Comparison of ENCODE assay signal across 1 cellular context in the genomic region with DNA sequence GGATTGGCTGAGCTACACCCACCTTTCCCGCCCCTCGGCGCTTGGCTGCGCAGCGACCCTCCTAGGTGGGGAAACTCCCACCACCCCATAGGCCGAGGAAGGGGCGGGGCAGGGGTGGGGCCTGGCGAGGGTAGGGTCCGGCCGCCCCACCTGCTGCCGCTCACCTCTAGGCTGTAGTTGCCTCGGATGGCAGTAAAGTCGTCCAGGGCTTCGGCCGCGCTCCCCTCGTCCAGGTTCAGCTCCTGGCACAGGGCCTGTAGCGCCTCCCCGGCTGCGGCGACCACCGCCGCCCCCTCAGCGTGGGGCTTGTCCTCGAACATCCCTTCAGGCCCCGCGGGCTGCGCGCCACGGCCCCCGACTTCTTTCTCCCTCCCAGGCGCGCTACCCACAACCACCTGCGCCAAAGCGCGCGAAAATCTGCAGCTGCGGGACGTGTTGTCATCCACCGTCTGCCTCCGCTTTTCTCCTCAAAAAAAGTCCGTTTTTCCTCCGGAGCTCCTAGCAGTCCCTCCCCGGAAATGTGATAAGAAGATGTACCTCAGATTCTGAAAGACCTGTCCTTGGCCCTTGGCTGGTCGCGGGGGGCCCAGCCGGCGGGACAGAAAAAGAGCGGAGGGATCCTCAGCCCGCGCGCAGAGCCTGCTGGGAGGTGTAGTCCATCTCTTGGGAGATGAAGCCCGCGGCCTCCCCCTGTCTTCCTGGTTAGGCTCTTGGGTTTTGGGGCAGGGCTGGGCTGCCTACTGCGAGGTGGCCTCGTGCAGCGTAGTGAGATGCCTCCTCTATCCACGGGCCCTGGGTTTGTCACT.
TF ChIP-seq lines count a peak whose summit lies in the region.

Gene RBL1, minus strand, starts transcription at position 389 of the 806 bp plus-strand sequence. Its CDS starts 69 bp downstream, at position 320.

TF ChIP-seq in HepG2, 621 proteins besides CTCF, POLR2A, EP300 and RAD21 (continued from another document and continues in another):
- TF ChIP-seq, protein P1, sequence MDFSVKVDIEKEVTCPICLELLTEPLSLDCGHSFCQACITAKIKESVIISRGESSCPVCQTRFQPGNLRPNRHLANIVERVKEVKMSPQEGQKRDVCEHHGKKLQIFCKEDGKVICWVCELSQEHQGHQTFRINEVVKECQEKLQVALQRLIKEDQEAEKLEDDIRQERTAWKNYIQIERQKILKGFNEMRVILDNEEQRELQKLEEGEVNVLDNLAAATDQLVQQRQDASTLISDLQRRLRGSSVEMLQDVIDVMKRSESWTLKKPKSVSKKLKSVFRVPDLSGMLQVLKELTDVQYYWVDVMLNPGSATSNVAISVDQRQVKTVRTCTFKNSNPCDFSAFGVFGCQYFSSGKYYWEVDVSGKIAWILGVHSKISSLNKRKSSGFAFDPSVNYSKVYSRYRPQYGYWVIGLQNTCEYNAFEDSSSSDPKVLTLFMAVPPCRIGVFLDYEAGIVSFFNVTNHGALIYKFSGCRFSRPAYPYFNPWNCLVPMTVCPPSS (IDR thresholded peaks at IDR 0.05): no peak
- TF ChIP-seq KLF9 (CRISPR knock-in tag; IDR thresholded peaks at IDR 0.05; ENCODE audit: low read depth) (peak; percentile 99; the same call in 1 of the 2 replicates), ZNF788 (CRISPR knock-in tag; IDR thresholded peaks at IDR 0.05; ENCODE audit: borderline replicate concordance) (peak; percentile 99), NCOA1 (CRISPR knock-in tag; IDR thresholded peaks at IDR 0.05) (peak; percentile 95), NFIB (CRISPR knock-in tag; IDR thresholded peaks at IDR 0.05; ENCODE audit: borderline replicate concordance) (0 out of 2 replicates have a peak, but pooled peaks have one; percentile 82), SSRP1 (CRISPR knock-in tag; IDR thresholded peaks at IDR 0.05) (no peak), FOXO4 (CRISPR knock-in tag; conservative IDR thresholded peaks at IDR 0.05) (peak; percentile 95; the same call in 1 of the 2 replicates), RBM22 (optimal IDR thresholded peaks at IDR 0.05; ENCODE audit: low read length) (no peak), ZSCAN5A (CRISPR knock-in tag; IDR thresholded peaks at IDR 0.05; ENCODE audit: borderline replicate concordance) (peak; percentile 93), MTF2 (CRISPR knock-in tag; IDR thresholded peaks at IDR 0.05; ENCODE audit: borderline replicate concordance) (peak; percentile 84), CBFB (CRISPR knock-in tag; IDR thresholded peaks at IDR 0.05) (peak; percentile 96), ZNF605 (CRISPR knock-in tag; IDR thresholded peaks at IDR 0.05) (peak; percentile 99), ZNF501 (CRISPR knock-in tag; IDR thresholded peaks at IDR 0.05) (peak; percentile 98), TOE1 (CRISPR knock-in tag; IDR thresholded peaks at IDR 0.05) (peak; percentile 89), ZNF629 (CRISPR knock-in tag; conservative IDR thresholded peaks at IDR 0.05) (peak; percentile 57), RFX1 (IDR thresholded peaks at IDR 0.05) (no peak), KDM6A (CRISPR knock-in tag; IDR thresholded peaks at IDR 0.05; ENCODE audit: low read depth) (0 out of 2 replicates have a peak, but pooled peaks have one; percentile 24), ZNF350 (CRISPR knock-in tag; IDR thresholded peaks at IDR 0.05; ENCODE audit: borderline replicate concordance, low read depth) (peak; percentile 99), ZNF331 (CRISPR knock-in tag; IDR thresholded peaks at IDR 0.05) (peak; percentile 84), ZNF407 (CRISPR knock-in tag; IDR thresholded peaks at IDR 0.05; ENCODE audit: not compliant biosample characterization) (peak; percentile 97), ZBTB7B (CRISPR knock-in tag; IDR thresholded peaks at IDR 0.05) (peak; percentile 96), CENPX (CRISPR knock-in tag; IDR thresholded peaks at IDR 0.05) (no peak), EEA1 (CRISPR knock-in tag; IDR thresholded peaks at IDR 0.05; ENCODE audit: borderline replicate concordance) (0 out of 2 replicates have a peak, but pooled peaks have one; percentile 26), CERS6 (CRISPR knock-in tag; IDR thresholded peaks at IDR 0.05) (peak; percentile 91; the same call in 1 of the 2 replicates), ZNF609 (CRISPR knock-in tag; IDR thresholded peaks at IDR 0.05; ENCODE audit: borderline replicate concordance) (peak; percentile 86), ZNF441 (CRISPR knock-in tag; IDR thresholded peaks at IDR 0.05; ENCODE audit: borderline replicate concordance) (peak; percentile 44; the same call in 1 of the 2 replicates), ZNF333 (CRISPR knock-in tag; IDR thresholded peaks at IDR 0.05; ENCODE audit: borderline replicate concordance) (peak; percentile 99)
- TF ChIP-seq, protein P2, sequence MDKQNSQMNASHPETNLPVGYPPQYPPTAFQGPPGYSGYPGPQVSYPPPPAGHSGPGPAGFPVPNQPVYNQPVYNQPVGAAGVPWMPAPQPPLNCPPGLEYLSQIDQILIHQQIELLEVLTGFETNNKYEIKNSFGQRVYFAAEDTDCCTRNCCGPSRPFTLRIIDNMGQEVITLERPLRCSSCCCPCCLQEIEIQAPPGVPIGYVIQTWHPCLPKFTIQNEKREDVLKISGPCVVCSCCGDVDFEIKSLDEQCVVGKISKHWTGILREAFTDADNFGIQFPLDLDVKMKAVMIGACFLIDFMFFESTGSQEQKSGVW (CRISPR knock-in tag; IDR thresholded peaks at IDR 0.05; ENCODE audit: borderline replicate concordance): no peak; the same call in 1 of the 2 replicates
- TF ChIP-seq, protein P3, sequence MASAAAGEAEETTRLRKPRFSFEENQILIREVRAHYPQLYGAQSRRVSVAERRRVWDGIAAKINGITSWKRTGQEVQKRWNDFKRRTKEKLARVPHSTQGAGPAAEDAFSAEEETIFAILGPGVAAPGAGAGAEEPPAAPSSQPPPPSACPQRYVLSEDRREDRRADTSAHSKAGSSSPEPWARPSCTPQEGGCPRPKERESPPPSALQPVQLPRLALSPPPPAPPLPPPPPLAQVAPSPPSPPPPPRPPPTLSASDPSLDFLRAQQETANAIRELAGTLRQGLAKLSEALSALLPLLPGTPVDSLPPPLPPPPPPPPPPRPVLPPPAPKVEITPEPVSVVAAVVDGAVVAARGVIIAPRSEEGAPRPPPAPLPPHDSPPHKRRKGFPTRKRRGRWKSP (CRISPR knock-in tag; IDR thresholded peaks at IDR 0.05): peak; percentile 94
